19 cellular contexts compared by ENCODE assay signal in the genomic region with DNA sequence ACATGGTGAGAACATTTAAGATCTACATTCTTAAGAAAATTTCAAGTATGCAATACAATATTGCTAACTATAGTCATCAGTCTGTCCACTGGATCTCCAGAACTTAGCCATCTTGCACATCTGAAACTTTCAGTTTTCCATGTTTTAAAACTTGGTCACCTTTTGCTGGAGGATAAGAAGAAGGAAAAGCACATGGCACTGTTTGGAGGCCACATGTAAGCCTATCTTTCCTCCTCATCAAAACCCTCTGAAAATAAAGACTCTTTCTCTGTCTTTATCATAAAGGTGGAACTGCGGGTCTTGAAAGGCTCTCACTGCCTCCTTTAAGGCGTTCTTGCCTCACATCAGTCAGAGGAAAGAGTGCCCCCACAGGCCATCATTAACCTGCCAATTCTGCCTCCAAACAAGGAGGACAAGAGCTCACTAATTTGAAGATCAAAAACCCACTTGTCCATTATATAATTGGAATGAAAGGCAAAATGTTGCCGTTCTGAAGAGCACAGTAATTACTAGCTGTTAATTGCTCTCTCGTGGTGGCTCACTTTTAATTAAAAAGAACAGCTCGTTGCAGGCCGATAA.
DNase-seq lines count a peak whose midpoint lies in the region; ATAC-seq, FAIRE-seq and TF ChIP-seq lines count a peak whose summit lies in the region.
"Had no signal": no experiment of that assay in that cellular context is flagged by ENCODE, and none has a peak within 500 bp of the region (broad histone marks: within the 10 kb centered on the region; RNA-seq: fewer than 3 reads in every experiment).

No MANE protein-coding gene starts in this region.

- H3K4me3 Mint-ChIP-seq in Calu3 (ENCODE audit: low read depth, unreplicated experiment) = no peak overlapping the region
- no peak overlapping the region for H3K4me3 Mint-ChIP-seq in H9
- H3K4me3 Mint-ChIP-seq: memory B cell; naive thymus-derived CD8-positive, alpha-beta T cell; stimulated activated effector memory CD8-positive, alpha-beta T cell treated with anti-CD3 and anti-CD28 coated beads, Interleukin-12 subunit alpha, Interleukin-12 subunit beta, amount 100 ng/mL, for 72 hours had no signal

- no peak overlapping the region for H2BK12ac ChIP-seq in H9 (ENCODE audit: insufficient read length, low read depth, low read length)

- CTCF ChIA-PET in Calu3 (lab: Charles Lee) = interaction anchor here (0.7 to 1.6 kb wide), 2 partner anchors 8 to 115 kb away, joined by 3 to 6 read pairs; no protein-coding TSS in a partner anchor

- no peak overlapping the region for H3K9ac ChIP-seq in H9 (ENCODE audit: extremely low read depth, insufficient read length, low read length)

- H4K20me1 ChIP-seq in H9 (ENCODE audit: control insufficient read depth, insufficient read depth, insufficient read length) = no peaks in the 10 kb centered on the region

- H3K36me3 ChIP-seq in vagina = no peaks in the 10 kb centered on the region
- H3K36me3 ChIP-seq: spleen had no signal

- H4K5ac ChIP-seq in H9 (ENCODE audit: insufficient read length, low read depth, low read length) = no peak overlapping the region

- H2BK120ac ChIP-seq in H9 (ENCODE audit: low read depth, low read length, poor library complexity, severe bottlenecking) = no peak overlapping the region

- no peak overlapping the region for H3T11ph ChIP-seq in H9 (ENCODE audit: low read length)

- DNase-seq in Calu3 (peak; percentile 14), H9 (peak; percentile 49), RPMI8226 (peak; percentile 39), iPS-NIHi11 (ENCODE audit: low spot score) (peak; percentile 18), vagina (ENCODE audit: extremely low spot score in 2 of 2) (no peak), urothelium cell line (ENCODE audit: low spot score) (no peak)
- DNase-seq: activated CD4-positive, alpha-beta T cell treated with anti-CD3 and anti-CD28 coated beads for 1 hour; activated effector memory CD4-positive, alpha-beta T cell treated with Interleukin-2 at 50 U/mL for 16 hours; AML-193; head of caudate nucleus; naive thymus-derived CD8-positive, alpha-beta T cell; NCI-H1092 treated with DMSO at 0.1 percent for 48 hours; NCI-H2227 treated with DMSO at 0.1 percent for 48 hours; spleen had no signal

- H2BK20ac ChIP-seq in H9 (ENCODE audit: low read depth, low read length, poor library complexity, severe bottlenecking) = no peak overlapping the region

- WGBS in H9 (ENCODE audit: extremely low coverage, insufficient read length, low lambda C conversion rate) = no CpG with 5 or more reads among the region's 6 CpGs

- no peak overlapping the region for H3K4me3 ChIP-seq in vagina
- H3K4me3 ChIP-seq: spleen had no signal

- peaks cover 6% of the 10 kb centered on the region for H3K4me1 Mint-ChIP-seq in Calu3 (ENCODE audit: low read depth, unreplicated experiment)
- peaks cover 13 to 18% of the 10 kb centered on the region in 2 experiments for H3K4me1 Mint-ChIP-seq in H9

- H2BK5ac ChIP-seq in H9 (ENCODE audit: insufficient read length, low read length) = no peak overlapping the region

- H3K27me3 Mint-ChIP-seq in Calu3 (ENCODE audit: unreplicated experiment) (no peaks in the 10 kb centered on the region), H9 (ENCODE audit: low read depth) (no peaks in the 10 kb centered on the region)
- H3K27me3 Mint-ChIP-seq: memory B cell had no signal

- H3K9me3 ChIP-seq in H9 (ENCODE audit: control insufficient read depth, low read depth, low read length) (no peaks in the 10 kb centered on the region), vagina (no peaks in the 10 kb centered on the region)
- H3K9me3 ChIP-seq: spleen had no signal

- no peaks in the 10 kb centered on the region for H3K79me1 ChIP-seq in H9 (ENCODE audit: insufficient read depth, low read depth, low read length, poor library complexity, severe bottlenecking)

- no TSS peak for BruUV-seq in Calu3 (replicated peaks; lab: Mats Ljungman, UMichigan)

- H3K4ac ChIP-seq in H9 (ENCODE audit: low read depth, low read length) = no peak overlapping the region

- no peaks in the 10 kb centered on the region for H3K9me3 Mint-ChIP-seq in Calu3 (ENCODE audit: low read depth, unreplicated experiment)
- no peaks in the 10 kb centered on the region for H3K9me3 Mint-ChIP-seq in H9
- H3K9me3 Mint-ChIP-seq: memory B cell; stimulated activated effector memory CD8-positive, alpha-beta T cell treated with anti-CD3 and anti-CD28 coated beads, Interleukin-12 subunit alpha, Interleukin-12 subunit beta, amount 100 ng/mL, for 72 hours had no signal

- TF ChIP-seq POLR2A in vagina (IDR thresholded peaks at IDR 0.05) = no peak

- FAIRE-seq in urothelium cell line (lab: Jason Lieb, UNC) = no peak
- FAIRE-seq: islet of Langerhans had no signal

- no peak overlapping the region for H3K4me2 ChIP-seq in H9 (ENCODE audit: insufficient read depth, insufficient read length, low read length)

- H2AFZ ChIP-seq in H9 (ENCODE audit: low read length) = no peak overlapping the region

- H3K18ac ChIP-seq in H9 (ENCODE audit: insufficient read length, low read depth, low read length) = no peak overlapping the region

- H3K23ac ChIP-seq in H9 (ENCODE audit: insufficient read length, low read depth, low read length) = no peak overlapping the region

- no peak overlapping the region for H3K56ac ChIP-seq in H9 (ENCODE audit: insufficient read length, low read depth, low read length)

- H3K27me3 ChIP-seq in H9 (ENCODE audit: insufficient read depth, low read length) = no peaks in the 10 kb centered on the region
- no peaks in the 10 kb centered on the region for H3K27me3 ChIP-seq in vagina
- H3K27me3 ChIP-seq: spleen had no signal

- no peak overlapping the region for H4K8ac ChIP-seq in H9 (replicated peaks; ENCODE audit: insufficient read length, low read depth, low read length)

- H3K4me1 ChIP-seq in H9 (ENCODE audit: insufficient read depth, low read length) (peaks cover 7% of the 10 kb centered on the region; the same call in 1 of the 2 replicates), vagina (no peaks in the 10 kb centered on the region)

- H3K36me3 Mint-ChIP-seq in Calu3 (ENCODE audit: insufficient read depth, unreplicated experiment) (no peaks in the 10 kb centered on the region), H9 (ENCODE audit: insufficient read depth in 1 of 3, low read depth in 3 of 3) (no peaks in the 10 kb centered on the region)
- H3K36me3 Mint-ChIP-seq: memory B cell; naive thymus-derived CD8-positive, alpha-beta T cell; stimulated activated effector memory CD8-positive, alpha-beta T cell treated with anti-CD3 and anti-CD28 coated beads, Interleukin-12 subunit alpha, Interleukin-12 subunit beta, amount 100 ng/mL, for 72 hours had no signal

- no peaks in the 10 kb centered on the region for H3K79me2 ChIP-seq in H9 (ENCODE audit: insufficient read depth, low read length)

- H3K27ac Mint-ChIP-seq in Calu3 (ENCODE audit: unreplicated experiment) = no peak overlapping the region
- no peak overlapping the region for H3K27ac Mint-ChIP-seq in H9
- H3K27ac Mint-ChIP-seq: memory B cell; naive thymus-derived CD8-positive, alpha-beta T cell; stimulated activated effector memory CD8-positive, alpha-beta T cell treated with anti-CD3 and anti-CD28 coated beads, Interleukin-12 subunit alpha, Interleukin-12 subunit beta, amount 100 ng/mL, for 72 hours had no signal

- H4K91ac ChIP-seq in H9 (ENCODE audit: insufficient read length, low read depth, low read length) = no peak overlapping the region

- no peak overlapping the region for H3K14ac ChIP-seq in H9 (ENCODE audit: insufficient read depth, low read length)

- H2BK15ac ChIP-seq in H9 (ENCODE audit: low read depth, low read length) = no peak overlapping the region

- intact Hi-C loops in Calu3 (cut with micrococcal nuclease; ENCODE audit: unreplicated experiment) = no loop called here
- intact Hi-C loops in vagina (cut with DNase I) = no loop called here

- no peak overlapping the region for H3K27ac ChIP-seq in H9 (ENCODE audit: insufficient read length, low read depth, low read length)
- no peak overlapping the region for H3K27ac ChIP-seq in vagina
- H3K27ac ChIP-seq: spleen had no signal

- no peaks in the 10 kb centered on the region for H3K23me2 ChIP-seq in H9 (ENCODE audit: insufficient read length, low read depth, low read length, poor library complexity, severe bottlenecking)

- no peak overlapping the region for H2AK5ac ChIP-seq in H9 (ENCODE audit: insufficient read length, low read length)

- ATAC-seq in GM18502 (IDR thresholded peaks at IDR 0.05; ENCODE audit: poor library complexity, unreplicated experiment) (no peak), GM19455 (IDR thresholded peaks at IDR 0.05; ENCODE audit: unreplicated experiment) (no peak)
- ATAC-seq: naive thymus-derived CD8-positive, alpha-beta T cell; stimulated activated effector memory CD8-positive, alpha-beta T cell treated with anti-CD3 and anti-CD28 coated beads, Interleukin-12 subunit alpha, Interleukin-12 subunit beta, amount 100 ng/mL, for 72 hours had no signal

- no peak for TF ChIP-seq CTCF in Calu3 (IDR thresholded peaks at IDR 0.05; ENCODE audit: unreplicated experiment)
- peak; percentile 60 for TF ChIP-seq CTCF in H9 (conservative IDR thresholded peaks at IDR 0.05)
- no peak for TF ChIP-seq CTCF in vagina (IDR thresholded peaks at IDR 0.05)

Comparison
In these comparisons a context has a peak if more than half of its experiments do, and no peak if none do; other contexts are left out.
1. DNase-seq: peak in Calu3 (single experiment), H9 (single experiment), RPMI8226 (single experiment) and iPS-NIHi11 (single experiment); none in vagina (0 of 2) and urothelium cell line (single experiment).